Comparison of ENCODE assay signal across 11 cellular contexts in the genomic region with DNA sequence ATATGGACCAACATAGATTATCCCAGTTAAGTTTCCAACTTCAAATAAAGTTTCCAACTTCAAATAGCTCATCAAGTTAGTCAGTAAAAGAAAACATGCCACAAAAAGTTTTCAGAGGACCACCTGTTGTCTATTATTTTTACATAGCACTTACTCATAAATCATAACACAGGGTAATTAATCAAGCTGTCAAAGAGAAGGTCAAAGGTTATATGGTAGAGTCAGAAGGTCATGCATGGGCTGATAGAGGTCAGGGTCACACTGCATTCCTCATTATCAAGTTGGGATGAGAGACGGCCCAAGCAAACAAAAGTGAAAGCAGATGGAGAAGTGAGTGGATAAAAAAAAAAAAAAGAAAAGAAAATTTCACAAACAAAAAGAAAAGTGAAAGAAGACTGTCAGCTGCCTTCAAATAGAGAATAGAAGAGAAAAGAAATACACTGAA.
DNase-seq lines count a peak whose midpoint lies in the region; ATAC-seq and TF ChIP-seq lines count a peak whose summit lies in the region.
"Had no signal": no experiment of that assay in that cellular context is flagged by ENCODE, and none has a peak within 500 bp of the region (broad histone marks: within the 10 kb centered on the region; RNA-seq: fewer than 3 reads in every experiment).

No MANE protein-coding gene starts in this region.

- TF ChIP-seq CTCF in neural crest cell (conservative IDR thresholded peaks at IDR 0.05), result no peak
- no peak for TF ChIP-seq CTCF in ovary (IDR thresholded peaks at IDR 0.05)

- H3K9me3 Mint-ChIP-seq in central memory CD8-positive, alpha-beta T cell, result no peaks in the 10 kb centered on the region
- no peaks in the 10 kb centered on the region for H3K9me3 Mint-ChIP-seq in neural crest cell

- peaks cover 14% of the 10 kb centered on the region for H3K4me1 Mint-ChIP-seq in central memory CD8-positive, alpha-beta T cell
- peaks cover 75% of the 10 kb centered on the region for H3K4me1 Mint-ChIP-seq in neural crest cell

- TF ChIP-seq POLR2A in ovary (IDR thresholded peaks at IDR 0.05), result no peak

- H3K4me1 ChIP-seq in Karpas-422 (ENCODE audit: low read length) (peaks cover 29% of the 10 kb centered on the region), ovary (ENCODE audit: insufficient read depth) (no peaks in the 10 kb centered on the region)
- H3K4me1 ChIP-seq: parathyroid adenoma had no signal

- H3K27me3 ChIP-seq in Karpas-422 (ENCODE audit: low read length) (no peaks in the 10 kb centered on the region), ovary (no peaks in the 10 kb centered on the region)

- H3K79me2 ChIP-seq in Karpas-422 (ENCODE audit: low read length), result no peaks in the 10 kb centered on the region
- H3K79me2 ChIP-seq: parathyroid adenoma had no signal

- ATAC-seq in GM18858 (IDR thresholded peaks at IDR 0.05; ENCODE audit: unreplicated experiment), result peak; percentile 43
- no peak for ATAC-seq in central memory CD8-positive, alpha-beta T cell (replicated peaks; ENCODE audit: extremely low read depth, poor library complexity, severe bottlenecking)

- intact Hi-C loops in ovary (cut with DNase I), result no loop called here

- no peak overlapping the region for H3K27ac Mint-ChIP-seq in central memory CD8-positive, alpha-beta T cell (ENCODE audit: low read depth)
- H3K27ac Mint-ChIP-seq in neural crest cell (ENCODE audit: unreplicated experiment), result peak overlapping the region; percentile 1

- H3K9me3 ChIP-seq in Karpas-422 (ENCODE audit: low read length), result no peaks in the 10 kb centered on the region
- H3K9me3 ChIP-seq in ovary, result no peaks in the 10 kb centered on the region

- no peaks in the 10 kb centered on the region for H3K27me3 Mint-ChIP-seq in central memory CD8-positive, alpha-beta T cell
- H3K27me3 Mint-ChIP-seq in neural crest cell (ENCODE audit: low read depth), result no peaks in the 10 kb centered on the region

- H4K20me1 ChIP-seq in Karpas-422 (ENCODE audit: insufficient read depth, low read depth, low read length), result no peaks in the 10 kb centered on the region

- H3K4me3 ChIP-seq in Karpas-422 (ENCODE audit: low read length), result no peak overlapping the region
- no peak overlapping the region for H3K4me3 ChIP-seq in ovary

- no peaks in the 10 kb centered on the region for H3K36me3 Mint-ChIP-seq in central memory CD8-positive, alpha-beta T cell (ENCODE audit: insufficient read depth)
- no peaks in the 10 kb centered on the region for H3K36me3 Mint-ChIP-seq in neural crest cell (ENCODE audit: low read depth)

- H3K4me3 Mint-ChIP-seq in central memory CD8-positive, alpha-beta T cell, result peak overlapping the region; percentile 2
- peak overlapping the region; percentile 55 for H3K4me3 Mint-ChIP-seq in neural crest cell

- 4 to 10% (median 9%) methylated on average over 1 of the region's 1 CpG for WGBS in ovary, 3 donors

- DNase-seq in Karpas-422 (no peak), neural crest cell (ENCODE audit: low read depth, low spot score) (peak; percentile 18), NCI-H524 (lab: John Stamatoyannopoulos, UW) (no peak), ovary (no peak), putamen (ENCODE audit: low spot score) (no peak)
- DNase-seq in central memory CD8-positive, alpha-beta T cell (ENCODE audit: low spot score in 2 of 2), result no peak
- DNase-seq: activated CD4-positive, alpha-beta T cell treated with anti-CD3 and anti-CD28 coated beads, Interleukin-2, amount 50 U/mL, for 4 hours; NCI-H1092 treated with DMSO at 0.1 percent for 48 hours had no signal

- no peak for TF ChIP-seq EP300 in ovary (IDR thresholded peaks at IDR 0.05)

- H3K4me2 ChIP-seq in Karpas-422 (ENCODE audit: low read depth, low read length, poor library complexity, severe bottlenecking), result peak overlapping the region; percentile 21

- no peak overlapping the region for H2AFZ ChIP-seq in Karpas-422 (ENCODE audit: low read length)
- H2AFZ ChIP-seq: parathyroid adenoma had no signal

- H3K9me2 ChIP-seq in Karpas-422 (replicated peaks; ENCODE audit: insufficient read depth, low read length), result no peaks in the 10 kb centered on the region

- H3K36me3 ChIP-seq in Karpas-422 (ENCODE audit: insufficient read depth, low read length) (no peaks in the 10 kb centered on the region), ovary (no peaks in the 10 kb centered on the region)

- H3K27ac ChIP-seq in Karpas-422 (ENCODE audit: low read length) (no peak overlapping the region), ovary (no peak overlapping the region)
- H3K27ac ChIP-seq: parathyroid adenoma, RWPE1 had no signal

- H3K9ac ChIP-seq in Karpas-422 (ENCODE audit: low read length), result no peak overlapping the region
- H3K9ac ChIP-seq: parathyroid adenoma had no signal
